Comparison of ENCODE assay signal across 21 cellular contexts in the genomic region with DNA sequence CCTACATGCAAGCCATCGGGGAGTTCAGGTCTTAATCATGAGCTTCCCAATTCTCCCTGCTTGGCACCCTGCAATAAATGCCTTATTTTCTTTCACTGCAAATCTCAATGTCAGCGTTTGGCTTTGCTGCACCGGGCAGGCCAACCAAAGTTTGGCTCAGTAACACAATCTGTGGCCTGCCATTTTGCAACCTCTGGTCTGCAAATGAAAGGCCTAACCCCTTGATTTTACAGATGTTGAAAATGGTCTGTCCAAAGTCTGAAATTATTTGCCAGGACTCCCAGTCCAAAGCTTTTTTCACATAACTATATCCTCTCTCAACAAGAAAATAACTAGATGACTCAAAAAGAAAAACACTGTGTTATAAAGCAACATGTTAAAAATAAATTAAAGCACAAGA. TPM values are rescaled to one million over a fixed set of nuclear protein-coding genes. Genes with fewer than 3 reads are reported as not detected.
DNase-seq lines count a peak whose midpoint lies in the region; ATAC-seq and TF ChIP-seq lines count a peak whose summit lies in the region.
"Had no signal": no experiment of that assay in that cellular context is flagged by ENCODE, and none has a peak within 500 bp of the region (broad histone marks: within the 10 kb centered on the region; RNA-seq: fewer than 3 reads in every experiment).

No MANE protein-coding gene starts in this region.

- H3K36me3 Mint-ChIP-seq in activated CD8-positive, alpha-beta memory T cell treated with anti-CD3 and anti-CD28 coated beads, Interleukin-2, amount 10 ng/mL, durations not matched to agents 7 days and 5 days: peaks cover 24% of the 10 kb centered on the region
- H3K36me3 Mint-ChIP-seq in chondrocyte (ENCODE audit: low read depth): no peaks in the 10 kb centered on the region

- H3K4me1 Mint-ChIP-seq in activated CD8-positive, alpha-beta memory T cell treated with anti-CD3 and anti-CD28 coated beads, Interleukin-2, amount 10 ng/mL, durations not matched to agents 7 days and 5 days: peaks cover 46% of the 10 kb centered on the region
- H3K4me1 Mint-ChIP-seq in chondrocyte (ENCODE audit: low read depth): peaks cover 70% of the 10 kb centered on the region

- H3K79me2 ChIP-seq in mesendoderm (ENCODE audit: control insufficient read depth, insufficient read depth, low read length): no peaks in the 10 kb centered on the region

- no peaks in the 10 kb centered on the region for H3K79me1 ChIP-seq in mesendoderm (ENCODE audit: low read length)

- H3K23ac ChIP-seq in mesendoderm (ENCODE audit: low read length): no peak overlapping the region

- CTCF ChIA-PET in activated CD8-positive, alpha-beta memory T cell treated with anti-CD3 and anti-CD28 coated beads, Interleukin-2, amount 10 ng/mL, durations not matched to agents 7 days and 5 days (lab: Charles Lee): no interaction called here

- H3K4me3 Mint-ChIP-seq in activated CD8-positive, alpha-beta memory T cell treated with anti-CD3 and anti-CD28 coated beads, Interleukin-2, amount 10 ng/mL, durations not matched to agents 7 days and 5 days: no peak overlapping the region
- H3K4me3 Mint-ChIP-seq in chondrocyte (ENCODE audit: unreplicated experiment): peak overlapping the region; percentile 28

- no peak for ATAC-seq in activated CD8-positive, alpha-beta memory T cell treated with anti-CD3 and anti-CD28 coated beads, Interleukin-2, amount 10 ng/mL, durations not matched to agents 7 days and 5 days
- ATAC-seq in SK-N-SH treated with all-trans-retinoic acid at 6 μM for 48 hours: no peak
- ATAC-seq: A549, mucosa of descending colon had no signal

- H3K4me2 ChIP-seq in mesendoderm (ENCODE audit: low read length): no peak overlapping the region
- H3K4me2 ChIP-seq: A549 had no signal

- no peak overlapping the region for H3K9ac ChIP-seq in mesendoderm (ENCODE audit: low read length)

- H3K27ac Mint-ChIP-seq in activated CD8-positive, alpha-beta memory T cell treated with anti-CD3 and anti-CD28 coated beads, Interleukin-2, amount 10 ng/mL, durations not matched to agents 7 days and 5 days: peak overlapping the region; percentile 70
- peak overlapping the region; percentile 87 for H3K27ac Mint-ChIP-seq in chondrocyte (ENCODE audit: unreplicated experiment)

- H3K4me1 ChIP-seq in mesendoderm (ENCODE audit: control insufficient read depth, low read depth, low read length): peaks cover 2% of the 10 kb centered on the region

- no peak overlapping the region for H4K5ac ChIP-seq in mesendoderm (ENCODE audit: low read length)

- DNase-seq in activated CD8-positive, alpha-beta memory T cell treated with anti-CD3 and anti-CD28 coated beads, Interleukin-2, amount 10 ng/mL, durations not matched to agents 7 days and 5 days: no peak
- no peak for DNase-seq in activated CD8-positive, alpha-beta memory T cell treated with anti-CD3 and anti-CD28 coated beads, Interleukin-2, amount 50 U/mL, for 4 hours
- no peak for DNase-seq in chondrocyte (ENCODE audit: low spot score)
- no peak for DNase-seq in mesendoderm
- peak; percentile 55 for DNase-seq in stromal cell of bone marrow (ENCODE audit: low read depth)
- no peak for DNase-seq in stimulated activated CD4-positive, alpha-beta T cell treated with anti-CD3 and anti-CD28 coated beads, Interleukin-4, amount 100 ng/mL, for 24 hours
- DNase-seq in H7: no peak
- DNase-seq: activated CD4-positive, alpha-beta T cell treated with anti-CD3 and anti-CD28 coated beads for 48 hours; activated gamma-delta T cell treated with Interleukin-2 at 50 U/mL for 16 hours; C1 segment of cervical spinal cord; esophagus squamous epithelium; glutamatergic neuron; left lung; mucosa of descending colon; NCI-H1417; NCI-H510A; retina; SW 1271 had no signal

- H3K27ac ChIP-seq in mesendoderm (ENCODE audit: low read depth, low read length): no peak overlapping the region
- H3K27ac ChIP-seq: cardiac muscle cell, esophagus squamous epithelium, left lung had no signal

- H3K36me3 ChIP-seq in mesendoderm (ENCODE audit: control insufficient read depth, insufficient read depth, low read length) (no peaks in the 10 kb centered on the region), H7 (replicated peaks; ENCODE audit: control insufficient read depth, insufficient read depth, low read length) (no peaks in the 10 kb centered on the region)
- H3K36me3 ChIP-seq: cardiac muscle cell, esophagus squamous epithelium, left lung had no signal

- H3K9me3 Mint-ChIP-seq in activated CD8-positive, alpha-beta memory T cell treated with anti-CD3 and anti-CD28 coated beads, Interleukin-2, amount 10 ng/mL, durations not matched to agents 7 days and 5 days (ENCODE audit: low read depth): no peaks in the 10 kb centered on the region
- peaks cover 5% of the 10 kb centered on the region for H3K9me3 Mint-ChIP-seq in chondrocyte (ENCODE audit: low read depth)

- no peak overlapping the region for H2BK5ac ChIP-seq in mesendoderm (ENCODE audit: low read length)

- no peak overlapping the region for H3K56ac ChIP-seq in mesendoderm (ENCODE audit: low read length)

- H4K8ac ChIP-seq in mesendoderm (ENCODE audit: low read depth, low read length): no peak overlapping the region

- H3K27me3 ChIP-seq in mesendoderm (ENCODE audit: insufficient read depth, low read length, poor library complexity): no peaks in the 10 kb centered on the region
- no peaks in the 10 kb centered on the region for H3K27me3 ChIP-seq in H7 (ENCODE audit: control insufficient read depth, insufficient read depth, low read length)
- H3K27me3 ChIP-seq: cardiac muscle cell, esophagus squamous epithelium, left lung had no signal

- no peaks in the 10 kb centered on the region for H3K27me3 Mint-ChIP-seq in activated CD8-positive, alpha-beta memory T cell treated with anti-CD3 and anti-CD28 coated beads, Interleukin-2, amount 10 ng/mL, durations not matched to agents 7 days and 5 days
- no peaks in the 10 kb centered on the region for H3K27me3 Mint-ChIP-seq in chondrocyte (ENCODE audit: low read depth)

- H3K4ac ChIP-seq in mesendoderm (ENCODE audit: low read depth, low read length): peak overlapping the region; percentile 62

- no peak overlapping the region for H2AK5ac ChIP-seq in mesendoderm (ENCODE audit: low read length)

- no peak overlapping the region for H2BK120ac ChIP-seq in mesendoderm (ENCODE audit: low read depth, low read length)

- H2BK15ac ChIP-seq in mesendoderm (replicated peaks; ENCODE audit: low read depth): no peak overlapping the region

- H3K4me3 ChIP-seq in mesendoderm (ENCODE audit: low read length) (no peak overlapping the region), H7 (ENCODE audit: insufficient read depth, low read depth, low read length) (no peak overlapping the region)
- H3K4me3 ChIP-seq: A549, cardiac muscle cell, esophagus squamous epithelium, left lung, mucosa of descending colon had no signal

- no peak for TF ChIP-seq CTCF in chondrocyte (IDR thresholded peaks at IDR 0.05)

- H3K18ac ChIP-seq in mesendoderm (ENCODE audit: low read length): no peak overlapping the region

- WGBS in mesendoderm (ENCODE audit: extremely low coverage, insufficient coverage, low lambda C conversion rate): no CpG with 5 or more reads among the region's 3 CpGs

TF ChIP-seq in SK-N-SH treated with all-trans-retinoic acid at 6 μM for 48 hours, 23 proteins besides CTCF, POLR2A, EP300 and RAD21 (continues in another document):
- TF ChIP-seq CREB5 (CRISPR knock-in tag; IDR thresholded peaks at IDR 0.05; ENCODE audit: low read depth) (no peak), RARB (CRISPR knock-in tag; IDR thresholded peaks at IDR 0.05) (no peak), TOX (CRISPR knock-in tag; IDR thresholded peaks at IDR 0.05; ENCODE audit: borderline replicate concordance) (no peak)
- TF ChIP-seq, protein P1, sequence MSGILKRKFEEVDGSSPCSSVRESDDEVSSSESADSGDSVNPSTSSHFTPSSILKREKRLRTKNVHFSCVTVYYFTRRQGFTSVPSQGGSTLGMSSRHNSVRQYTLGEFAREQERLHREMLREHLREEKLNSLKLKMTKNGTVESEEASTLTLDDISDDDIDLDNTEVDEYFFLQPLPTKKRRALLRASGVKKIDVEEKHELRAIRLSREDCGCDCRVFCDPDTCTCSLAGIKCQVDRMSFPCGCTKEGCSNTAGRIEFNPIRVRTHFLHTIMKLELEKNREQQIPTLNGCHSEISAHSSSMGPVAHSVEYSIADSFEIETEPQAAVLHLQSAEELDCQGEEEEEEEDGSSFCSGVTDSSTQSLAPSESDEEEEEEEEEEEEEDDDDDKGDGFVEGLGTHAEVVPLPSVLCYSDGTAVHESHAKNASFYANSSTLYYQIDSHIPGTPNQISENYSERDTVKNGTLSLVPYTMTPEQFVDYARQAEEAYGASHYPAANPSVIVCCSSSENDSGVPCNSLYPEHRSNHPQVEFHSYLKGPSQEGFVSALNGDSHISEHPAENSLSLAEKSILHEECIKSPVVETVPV (CRISPR knock-in tag; IDR thresholded peaks at IDR 0.05): no peak
- TF ChIP-seq, protein P2, sequence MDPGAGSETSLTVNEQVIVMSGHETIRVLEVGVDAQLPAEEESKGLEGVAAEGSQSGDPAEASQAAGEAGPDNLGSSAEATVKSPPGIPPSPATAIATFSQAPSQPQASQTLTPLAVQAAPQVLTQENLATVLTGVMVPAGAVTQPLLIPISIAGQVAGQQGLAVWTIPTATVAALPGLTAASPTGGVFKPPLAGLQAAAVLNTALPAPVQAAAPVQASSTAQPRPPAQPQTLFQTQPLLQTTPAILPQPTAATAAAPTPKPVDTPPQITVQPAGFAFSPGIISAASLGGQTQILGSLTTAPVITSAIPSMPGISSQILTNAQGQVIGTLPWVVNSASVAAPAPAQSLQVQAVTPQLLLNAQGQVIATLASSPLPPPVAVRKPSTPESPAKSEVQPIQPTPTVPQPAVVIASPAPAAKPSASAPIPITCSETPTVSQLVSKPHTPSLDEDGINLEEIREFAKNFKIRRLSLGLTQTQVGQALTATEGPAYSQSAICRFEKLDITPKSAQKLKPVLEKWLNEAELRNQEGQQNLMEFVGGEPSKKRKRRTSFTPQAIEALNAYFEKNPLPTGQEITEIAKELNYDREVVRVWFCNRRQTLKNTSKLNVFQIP (CRISPR knock-in tag; IDR thresholded peaks at IDR 0.05; ENCODE audit: borderline replicate concordance, low read depth): no peak

RNA-seq across cellular contexts. Expression of gene LEKR1, which starts 34.0 kb away (rescaled TPM):
- 1 to 10 TPM in 1 of 2 experiments, under 1 TPM in 1; 0.76 to 1.1 TPM for total RNA-seq in activated CD8-positive, alpha-beta memory T cell treated with anti-CD3 and anti-CD28 coated beads, Interleukin-2, amount 10 ng/mL, durations not matched to agents 7 days and 5 days
- total RNA-seq in chondrocyte: 0.45 to 0.59 TPM in 2 of 3 replicates, not detected in the other
- 0.51 TPM for polyA plus RNA-seq in mesendoderm (2013, experiment 1 of 2)
- 0.04 TPM for polyA plus RNA-seq in mesendoderm (2013, experiment 2 of 2)
- 0.38 TPM in 1 of 2 replicates, not detected in the other for total RNA-seq in H7 (2014; rRNA removed; shearing (Covaris generic))
